8 cellular contexts compared by ENCODE assay signal in the genomic region with DNA sequence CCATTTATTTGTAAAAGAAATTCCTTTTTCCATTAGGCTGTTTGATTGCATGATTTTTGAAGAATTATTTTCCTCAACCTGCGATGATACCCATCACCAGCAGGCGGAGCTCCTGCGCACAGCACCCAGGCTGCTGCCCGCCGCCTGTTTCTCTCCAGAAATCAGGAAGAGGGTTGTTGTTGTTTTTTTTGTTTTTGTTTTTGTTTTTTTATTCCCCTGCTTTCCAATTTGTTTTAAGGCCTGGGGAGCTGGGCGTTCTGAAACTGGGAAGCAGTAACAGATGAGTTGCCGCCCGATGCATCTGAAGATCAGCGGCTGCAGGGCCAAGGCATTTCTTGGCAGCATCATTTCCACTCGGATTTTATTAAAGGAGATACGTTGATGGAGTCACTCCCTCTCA.
DNase-seq lines count a peak whose midpoint lies in the region; ATAC-seq and TF ChIP-seq lines count a peak whose summit lies in the region.

No MANE protein-coding gene starts in this region.

- peak overlapping the region in 3 of 5 donors; percentile 1 to 40 (median 21) for H3K4me3 Mint-ChIP-seq in immature natural killer cell
- H3K4me3 Mint-ChIP-seq in activated T-helper 17 cell treated with anti-CD3 and anti-CD28 coated beads, Interleukin-2, amount 50 U/mL, for 72 hours = no peak overlapping the region

- peak overlapping the region; percentile 73 for H3K27ac ChIP-seq in DND-41 (ENCODE audit: low read length)

- H3K27ac Mint-ChIP-seq in immature natural killer cell = peak overlapping the region; percentile 7 to 75 (median 58)
- no peak overlapping the region for H3K27ac Mint-ChIP-seq in activated T-helper 17 cell treated with anti-CD3 and anti-CD28 coated beads, Interleukin-2, amount 50 U/mL, for 72 hours

- peak overlapping the region; percentile 37 for H3K4me2 ChIP-seq in DND-41 (ENCODE audit: insufficient read depth, low read length)

- DNase-seq in DND-41 = peak; percentile 64
- peak in 4 of 5 donors; percentile 37 to 50 (median 42) for DNase-seq in T-helper 1 cell
- DNase-seq in astrocyte of the spinal cord (ENCODE audit: low read depth, low spot score) = peak; percentile 46
- DNase-seq in immature natural killer cell = peak; percentile 47 to 60 (median 55)
- DNase-seq in stimulated activated CD4-positive, alpha-beta T cell treated with anti-CD3 and anti-CD28 coated beads, Interleukin-2, amount 100 ng/mL, for 4 hours (ENCODE audit: low read depth) = peak; percentile 19
- DNase-seq in NCI-H187 treated with DMSO at 0.1 percent for 48 hours (lab: John Stamatoyannopoulos, UW) = no peak

- in situ Hi-C loops in astrocyte of the spinal cord (cut with HindIII; ENCODE audit: low sequenced_read_pairs) = no loop called here

- H4K20me1 ChIP-seq in DND-41 (ENCODE audit: insufficient read depth, low read length) = no peaks in the 10 kb centered on the region

- no peaks in the 10 kb centered on the region for H3K9me3 Mint-ChIP-seq in immature natural killer cell
- no peaks in the 10 kb centered on the region for H3K9me3 Mint-ChIP-seq in activated T-helper 17 cell treated with anti-CD3 and anti-CD28 coated beads, Interleukin-2, amount 50 U/mL, for 72 hours

- H3K79me2 ChIP-seq in DND-41 (ENCODE audit: insufficient read depth, low read length) = no peaks in the 10 kb centered on the region

- no peaks in the 10 kb centered on the region for H3K36me3 Mint-ChIP-seq in immature natural killer cell
- no peaks in the 10 kb centered on the region for H3K36me3 Mint-ChIP-seq in activated T-helper 17 cell treated with anti-CD3 and anti-CD28 coated beads, Interleukin-2, amount 50 U/mL, for 72 hours (ENCODE audit: low read depth)

- peak overlapping the region; percentile 41 for H3K9ac ChIP-seq in DND-41 (ENCODE audit: low read depth, low read length)

- peaks cover 45 to 54% of the 10 kb centered on the region in 2 donors for H3K4me1 Mint-ChIP-seq in immature natural killer cell
- H3K4me1 Mint-ChIP-seq in activated T-helper 17 cell treated with anti-CD3 and anti-CD28 coated beads, Interleukin-2, amount 50 U/mL, for 72 hours = no peaks in the 10 kb centered on the region

- ATAC-seq in DND-41 (ENCODE audit: insufficient read depth, low read depth) (peak; percentile 45; the same call in 1 of the 3 replicates), HG02798 (IDR thresholded peaks at IDR 0.05; ENCODE audit: poor library complexity, unreplicated experiment) (peak; percentile 45)
- ATAC-seq in activated T-helper 17 cell treated with anti-CD3 and anti-CD28 coated beads, Interleukin-2, amount 50 U/mL, for 72 hours (replicated peaks) = no peak

- peak overlapping the region; percentile 72 for H2AFZ ChIP-seq in DND-41 (ENCODE audit: low read depth, low read length)

- H3K4me3 ChIP-seq in DND-41 (ENCODE audit: low read depth in 1 of 2, low read length in 2 of 2) = no peak overlapping the region
- H3K4me3 ChIP-seq in astrocyte of the spinal cord (ENCODE audit: low read depth, low read length) = no peak overlapping the region

- TF ChIP-seq CTCF in DND-41 (IDR thresholded peaks at IDR 0.05; ENCODE audit: borderline replicate concordance, extremely low read depth, low read length, poor library complexity, severe bottlenecking) (peak; percentile 96), astrocyte of the spinal cord (IDR thresholded peaks at IDR 0.05; ENCODE audit: low read depth, low read length) (peak; percentile 99)

- H3K27me3 ChIP-seq in DND-41 (ENCODE audit: insufficient read depth, low read length, poor library complexity) = no peaks in the 10 kb centered on the region

- H3K36me3 ChIP-seq in DND-41 (ENCODE audit: insufficient read depth, low read length) = no peaks in the 10 kb centered on the region

- H3K9me3 ChIP-seq in DND-41 (ENCODE audit: insufficient read depth, low read length, severe bottlenecking) = no peaks in the 10 kb centered on the region

- peaks cover 0 to 28% (median 8%) of the 10 kb centered on the region in 3 donors for H3K27me3 Mint-ChIP-seq in immature natural killer cell (ENCODE audit: low read depth in 3 of 3)
- no peaks in the 10 kb centered on the region for H3K27me3 Mint-ChIP-seq in activated T-helper 17 cell treated with anti-CD3 and anti-CD28 coated beads, Interleukin-2, amount 50 U/mL, for 72 hours

- H3K4me1 ChIP-seq in DND-41 (ENCODE audit: insufficient read depth, low read length) = peaks cover 42% of the 10 kb centered on the region
